In genomic region chr3:38545396-38545949, GRCh38 we compare ENCODE assay signal across 1 cellular context.
TF ChIP-seq lines count a peak whose summit lies in the region.

No MANE protein-coding gene starts in this region.

TF ChIP-seq in H1, 55 proteins besides CTCF, POLR2A, EP300 and RAD21:
- TF ChIP-seq CHD1 (IDR thresholded peaks at IDR 0.05; ENCODE audit: low read depth, low read length): no peak
- no peak for TF ChIP-seq RBBP5 (IDR thresholded peaks at IDR 0.05; ENCODE audit: borderline replicate concordance, low read depth, low read length)
- TF ChIP-seq E2F6 (IDR thresholded peaks at IDR 0.05): no peak
- TF ChIP-seq NRF1 (IDR thresholded peaks at IDR 0.05; ENCODE audit: low read depth, low read length): no peak
- TF ChIP-seq CTBP2 (IDR thresholded peaks at IDR 0.05; ENCODE audit: borderline replicate concordance, insufficient read depth, insufficient read length, low read length): no peak
- no peak for TF ChIP-seq FOSL1 (IDR thresholded peaks at IDR 0.05; ENCODE audit: insufficient read depth, low read depth, low read length)
- no peak for TF ChIP-seq POU5F1 (IDR thresholded peaks at IDR 0.05; ENCODE audit: low read depth, low read length)
- no peak for TF ChIP-seq RFX5 (IDR thresholded peaks at IDR 0.05; ENCODE audit: borderline replicate concordance, low read depth, low read length)
- no peak for TF ChIP-seq CEBPB (IDR thresholded peaks at IDR 0.05; ENCODE audit: low read depth, low read length)
- TF ChIP-seq TEAD4 (IDR thresholded peaks at IDR 0.05; ENCODE audit: low read depth, low read length): no peak
- TF ChIP-seq CBX5 (IDR thresholded peaks at IDR 0.05; ENCODE audit: low read depth, low read length): no peak
- TF ChIP-seq JUND (IDR thresholded peaks at IDR 0.05; ENCODE audit: low read length): no peak
- TF ChIP-seq YY1 (IDR thresholded peaks at IDR 0.05; ENCODE audit: low read depth, low read length): no peak
- TF ChIP-seq EGR1 (IDR thresholded peaks at IDR 0.05; ENCODE audit: borderline replicate concordance, low read depth, low read length): no peak
